Comparison of ENCODE assay signal across 8 cellular contexts in the genomic region with DNA sequence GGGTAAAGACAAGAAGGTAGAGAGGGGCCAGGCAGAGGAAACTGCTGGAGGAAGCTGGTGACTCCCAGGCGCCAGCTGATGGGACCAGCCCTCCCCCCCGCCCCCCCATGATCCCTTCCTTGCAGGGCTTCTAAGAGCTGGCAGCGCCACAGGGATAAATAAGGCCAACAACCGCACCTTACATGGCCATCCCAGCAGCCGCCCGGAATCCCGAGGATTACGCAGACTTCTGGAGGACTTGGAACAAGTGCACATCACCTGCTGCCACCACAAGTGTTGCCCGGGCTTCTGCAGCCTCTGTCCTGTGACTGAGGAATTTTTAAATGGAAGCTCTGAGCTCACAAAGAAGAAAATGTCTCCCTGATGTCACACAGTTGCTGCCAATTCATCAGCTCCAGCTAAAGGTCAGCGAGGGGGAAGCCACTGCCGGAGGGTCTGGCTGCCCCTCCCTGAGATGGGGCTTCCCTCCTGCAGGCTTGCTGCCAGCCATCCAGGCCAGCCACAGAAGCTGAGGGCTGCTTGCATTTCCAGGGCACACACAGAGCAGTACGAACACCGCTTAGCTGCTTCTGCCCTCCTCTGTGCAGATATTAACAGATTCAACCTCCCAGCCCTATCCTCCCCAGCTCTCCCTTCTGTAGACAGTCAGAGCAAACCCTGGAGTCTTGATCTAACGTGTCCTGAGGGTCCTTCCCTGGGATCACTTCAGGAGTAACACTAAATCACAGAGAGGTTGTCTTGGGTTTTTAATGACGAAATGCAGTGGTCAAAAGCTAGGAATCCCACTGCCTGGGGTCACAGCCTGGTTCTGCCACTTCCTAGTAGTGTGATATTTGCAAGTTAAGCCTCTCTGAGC. TPM values are rescaled to one million over a fixed set of nuclear protein-coding genes. Genes with fewer than 3 reads are reported as not detected.
DNase-seq lines count a peak whose midpoint lies in the region; ATAC-seq and TF ChIP-seq lines count a peak whose summit lies in the region.

No MANE protein-coding gene starts in this region.

- intact Hi-C loops in left cardiac atrium (cut with DNase I) (loop anchor here in 1 of 2 donors (1.0 to 5.0 kb wide), 2 partner anchors 41 to 79 kb away; a partner anchor contains a TSS), sciatic nerve (cut with DNase I) (no loop called here)

- H3K36me3 ChIP-seq in SK-N-MC (ENCODE audit: insufficient read depth, low read length): no peaks in the 10 kb centered on the region

- no peak overlapping the region for H3K9ac ChIP-seq in SK-N-MC (ENCODE audit: insufficient read length)

- peaks cover 0 to under 1% of the 10 kb centered on the region in 2 donors for H3K27me3 Mint-ChIP-seq in natural killer cell treated with Interleukin-12 subunit alpha and Interleukin-12 subunit beta and Interleukin-15 and Interleukin-18, amount 100 ng/mL, for 72 hours

- no peaks in the 10 kb centered on the region for H3K36me3 Mint-ChIP-seq in natural killer cell treated with Interleukin-12 subunit alpha and Interleukin-12 subunit beta and Interleukin-15 and Interleukin-18, amount 100 ng/mL, for 72 hours

- ATAC-seq in left cardiac atrium (peak; percentile 76 to 82), sciatic nerve (peak; percentile 69), GM21825 (IDR thresholded peaks at IDR 0.05; ENCODE audit: unreplicated experiment) (no peak)
- ATAC-seq in natural killer cell treated with Interleukin-12 subunit alpha and Interleukin-12 subunit beta and Interleukin-15 and Interleukin-18, amount 100 ng/mL, for 72 hours: no peak

- H3K27ac ChIP-seq in HL-60 (replicated peaks) (peak overlapping the region; percentile 20; the same call in 1 of the 2 replicates), SK-N-MC (0 out of 2 replicates have a peak overlapping the region, but pooled peaks have one; percentile 42)

- no peaks in the 10 kb centered on the region for H3K9me3 ChIP-seq in SK-N-MC (ENCODE audit: low read depth, low read length)

- DNase-seq in HL-60 (ENCODE audit: low read depth in 1 of 2, low spot score in 1 of 2): no peak
- DNase-seq in SK-N-MC (ENCODE audit: low read depth, low spot score): no peak
- peak; percentile 81 for DNase-seq in left cardiac atrium
- DNase-seq in sciatic nerve (ENCODE audit: low spot score): no peak
- no peak for DNase-seq in activated CD4-positive, CD25-positive, alpha-beta regulatory T cell (lab: John Stamatoyannopoulos, UW)
- no peak for DNase-seq in dedifferentiated amniotic fluid mesenchymal stem cell (ENCODE audit: extremely low spot score)
- no peak for DNase-seq in natural killer cell treated with Interleukin-12 subunit alpha and Interleukin-12 subunit beta and Interleukin-15 and Interleukin-18, amount 100 ng/mL, for 72 hours (ENCODE audit: low spot score)

- no peak overlapping the region for H3K4me3 Mint-ChIP-seq in natural killer cell treated with Interleukin-12 subunit alpha and Interleukin-12 subunit beta and Interleukin-15 and Interleukin-18, amount 100 ng/mL, for 72 hours

- H3K4me1 Mint-ChIP-seq in natural killer cell treated with Interleukin-12 subunit alpha and Interleukin-12 subunit beta and Interleukin-15 and Interleukin-18, amount 100 ng/mL, for 72 hours (ENCODE audit: low read depth in 2 of 2): peaks cover 17 to 30% of the 10 kb centered on the region in 2 donors

- no peaks in the 10 kb centered on the region for H3K27me3 ChIP-seq in HL-60 (ENCODE audit: insufficient read depth, poor library complexity, severe bottlenecking)

- TF ChIP-seq CTCF in HL-60 (IDR thresholded peaks at IDR 0.05; ENCODE audit: insufficient read depth, low read length): no peak

- H3K4me3 ChIP-seq in HL-60 (replicated peaks; ENCODE audit: insufficient read depth, low read length): no peak overlapping the region
- H3K4me3 ChIP-seq in SK-N-MC: no peak overlapping the region

- H3K9me3 Mint-ChIP-seq in natural killer cell treated with Interleukin-12 subunit alpha and Interleukin-12 subunit beta and Interleukin-15 and Interleukin-18, amount 100 ng/mL, for 72 hours: no peaks in the 10 kb centered on the region

- H3K27ac Mint-ChIP-seq in natural killer cell treated with Interleukin-12 subunit alpha and Interleukin-12 subunit beta and Interleukin-15 and Interleukin-18, amount 100 ng/mL, for 72 hours: peak overlapping the region in 1 of 2 donors; percentile 70

RNA-seq across cellular contexts. Expression of a gene that starts 38.6 kb away (rescaled TPM):
- 100 to 1,000 TPM in 1 of 2 donors, 10 to 100 TPM in 1; 41.7 to 101 TPM for total RNA-seq in left cardiac atrium
- total RNA-seq in sciatic nerve: 50.9 TPM
- total RNA-seq in natural killer cell treated with Interleukin-12 subunit alpha and Interleukin-12 subunit beta and Interleukin-15 and Interleukin-18, amount 100 ng/mL, for 72 hours: 100 to 1,000 TPM; 511 to 723 TPM

Comparison
In these comparisons a context has a peak if more than half of its experiments do, and no peak if none do; other contexts are left out.
1. ATAC-seq: peak in left cardiac atrium (2 of 2) and sciatic nerve (single experiment); none in GM21825 (single experiment) and natural killer cell treated with Interleukin-12 subunit alpha and Interleukin-12 subunit beta and Interleukin-15 and Interleukin-18, amount 100 ng/mL, for 72 hours (0 of 2).